1 cellular context compared by ENCODE assay signal in genomic region chr17:56778898-56779297, GRCh38.
TF ChIP-seq lines count a peak whose summit lies in the region.

No MANE protein-coding gene starts in this region.

TF ChIP-seq in K562, 482 proteins besides CTCF, POLR2A, EP300 and RAD21:
- TF ChIP-seq, protein P1, sequence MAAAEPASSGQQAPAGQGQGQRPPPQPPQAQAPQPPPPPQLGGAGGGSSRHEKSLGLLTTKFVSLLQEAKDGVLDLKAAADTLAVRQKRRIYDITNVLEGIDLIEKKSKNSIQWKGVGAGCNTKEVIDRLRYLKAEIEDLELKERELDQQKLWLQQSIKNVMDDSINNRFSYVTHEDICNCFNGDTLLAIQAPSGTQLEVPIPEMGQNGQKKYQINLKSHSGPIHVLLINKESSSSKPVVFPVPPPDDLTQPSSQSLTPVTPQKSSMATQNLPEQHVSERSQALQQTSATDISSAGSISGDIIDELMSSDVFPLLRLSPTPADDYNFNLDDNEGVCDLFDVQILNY (CRISPR knock-in tag; IDR thresholded peaks at IDR 0.05) = no peak
- TF ChIP-seq ATF3 (IDR thresholded peaks at IDR 0.05) (peak; percentile 97), ATF3 (CRISPR knock-in tag; conservative IDR thresholded peaks at IDR 0.05) (no peak), RBM25 (IDR thresholded peaks at IDR 0.05; ENCODE audit: low read depth, low read length, severe bottlenecking) (peak; percentile 41), CBFB (CRISPR knock-in tag; IDR thresholded peaks at IDR 0.05) (no peak), ATF2 (CRISPR knock-in tag; IDR thresholded peaks at IDR 0.05) (peak; percentile 84; the same call in 1 of the 2 replicates), ATF1 (CRISPR knock-in tag; IDR thresholded peaks at IDR 0.05) (no peak), ATF1 (tag; IDR thresholded peaks at IDR 0.05) (peak; percentile 94), EWSR1 (IDR thresholded peaks at IDR 0.05; ENCODE audit: borderline replicate concordance, low read depth, partially characterized antibody) (no peak), ATF7 (IDR thresholded peaks at IDR 0.05) (peak; percentile 88), JUND (IDR thresholded peaks at IDR 0.05; ENCODE audit: borderline replicate concordance, low read depth, low read length) (peak; percentile 63; the same call in 1 of the 2 replicates), JUND (tag; IDR thresholded peaks at IDR 0.05; ENCODE audit: borderline replicate concordance, low read depth, low read length) (peak; percentile 91; the same call in 2 of the 3 replicates), CREM (IDR thresholded peaks at IDR 0.05; ENCODE audit: low read depth) (peak; percentile 41; the same call in 1 of the 2 replicates), JUNB (CRISPR knock-in tag; conservative IDR thresholded peaks at IDR 0.05) (peak; percentile 91), BCOR (IDR thresholded peaks at IDR 0.05) (peak; percentile 52; the same call in 1 of the 2 replicates), CREB1 (IDR thresholded peaks at IDR 0.05) (no peak), CREB1 (CRISPR knock-in tag; IDR thresholded peaks at IDR 0.05) (peak; percentile 56)
